In the genomic region with DNA sequence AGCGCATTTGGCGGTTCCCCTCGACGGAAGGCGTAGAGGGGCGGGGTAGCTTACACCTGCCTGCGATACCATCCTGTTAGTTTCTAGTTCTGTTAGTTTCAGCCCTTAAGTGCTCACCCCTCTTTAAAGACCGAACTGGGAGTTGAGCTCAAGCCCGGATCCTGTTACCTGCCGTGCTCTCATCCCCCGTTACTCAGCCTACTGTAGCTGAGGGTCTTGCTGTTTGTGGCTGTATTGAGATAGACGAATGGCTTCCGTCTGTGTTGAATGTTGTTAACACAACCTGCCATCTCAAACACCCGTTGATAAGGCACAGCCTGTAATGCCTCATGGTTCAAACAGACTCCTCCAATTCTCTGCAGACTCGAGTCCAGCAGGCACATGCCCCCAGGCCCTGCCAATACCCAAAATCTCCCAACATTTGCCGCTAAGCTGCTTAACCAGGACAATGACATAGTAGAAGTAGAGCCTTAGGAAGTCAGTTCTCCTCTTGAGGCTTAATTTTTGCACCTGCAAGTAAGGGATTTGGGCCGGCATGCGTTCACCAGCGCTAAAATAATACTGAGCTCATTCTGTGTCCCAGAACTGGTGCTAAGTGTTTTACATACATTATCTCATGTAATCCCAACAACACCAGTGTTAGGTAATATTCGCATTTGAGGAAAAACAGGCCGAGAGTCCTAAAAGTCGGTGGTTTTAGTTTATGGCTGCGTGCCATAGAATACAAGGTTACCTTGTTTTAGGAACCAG, we compare ENCODE assay signal across 8 cellular contexts. TPM values are rescaled to one million over a fixed set of nuclear protein-coding genes. Genes with fewer than 3 reads are reported as not detected.
DNase-seq lines count a peak whose midpoint lies in the region; ATAC-seq and TF ChIP-seq lines count a peak whose summit lies in the region.

No MANE protein-coding gene starts in this region.

- H3K9ac ChIP-seq in iPS-20b (ENCODE audit: low read depth, low read length) = peak overlapping the region; percentile 100

- intact Hi-C loops in CD4-positive, alpha-beta memory T cell (cut with micrococcal nuclease) = loop anchor here (1.0 to 10.0 kb wide), 12 partner anchors 130 to 1925 kb away; a partner anchor contains a TSS
- intact Hi-C loops in body of pancreas (cut with DNase I) = no loop called here

- peak in 4 of 5 donors; percentile 84 to 88 (median 86) for DNase-seq in CD4-positive, alpha-beta memory T cell
- DNase-seq in NCI-H526 treated with DMSO at 0.1 percent for 48 hours (lab: John Stamatoyannopoulos, UW) (peak; percentile 47), body of pancreas (peak; percentile 15 to 63 (median 30)), HPDE6-E6E7 (ENCODE audit: extremely low spot score) (no peak)

- peaks cover 8 to 31% of the 10 kb centered on the region in 2 donors for H3K36me3 Mint-ChIP-seq in CD4-positive, alpha-beta memory T cell
- H3K36me3 Mint-ChIP-seq in stimulated activated memory B cell treated with anti-CD40 and anti-IgM and Interleukin-4, amounts not matched to agents 10 μg/mL and 1 μg/mL and 100 μg/mL, for 72 hours = peaks cover 12% of the 10 kb centered on the region

- peaks cover 0 to 17% (median 0%) of the 10 kb centered on the region in 8 donors for H3K9me3 Mint-ChIP-seq in CD4-positive, alpha-beta memory T cell
- H3K9me3 Mint-ChIP-seq in stimulated activated memory B cell treated with anti-CD40 and anti-IgM and Interleukin-4, amounts not matched to agents 10 μg/mL and 1 μg/mL and 100 μg/mL, for 72 hours = no peaks in the 10 kb centered on the region

- H3K9me3 ChIP-seq in CD4-positive, alpha-beta memory T cell (ENCODE audit: control insufficient read depth in 1 of 2, low read length in 2 of 2) = no peaks in the 10 kb centered on the region
- no peaks in the 10 kb centered on the region for H3K9me3 ChIP-seq in body of pancreas
- no peaks in the 10 kb centered on the region for H3K9me3 ChIP-seq in iPS-20b (ENCODE audit: insufficient read depth, low read depth, low read length)

- peaks cover 1 to 7% of the 10 kb centered on the region in 2 donors for H3K27me3 Mint-ChIP-seq in CD4-positive, alpha-beta memory T cell
- H3K27me3 Mint-ChIP-seq in stimulated activated memory B cell treated with anti-CD40 and anti-IgM and Interleukin-4, amounts not matched to agents 10 μg/mL and 1 μg/mL and 100 μg/mL, for 72 hours = no peaks in the 10 kb centered on the region

- no peaks in the 10 kb centered on the region for H3K36me3 ChIP-seq in CD4-positive, alpha-beta memory T cell (ENCODE audit: insufficient read depth, low read length)
- H3K36me3 ChIP-seq in body of pancreas (replicated peaks in 1 of 2; ENCODE audit: insufficient read depth in 1 of 2, low read depth in 2 of 2) = no peaks in the 10 kb centered on the region
- H3K36me3 ChIP-seq in iPS-20b (ENCODE audit: insufficient read depth, low read depth, low read length) = peaks cover 9% of the 10 kb centered on the region

- H3K4me3 ChIP-seq in CD4-positive, alpha-beta memory T cell (ENCODE audit: low read length in 2 of 2) = peak overlapping the region; percentile 32 to 93
- H3K4me3 ChIP-seq in body of pancreas = peak overlapping the region; percentile 57 to 71
- peak overlapping the region; percentile 76 for H3K4me3 ChIP-seq in iPS-20b (ENCODE audit: low read length)

- H3K4me1 Mint-ChIP-seq in CD4-positive, alpha-beta memory T cell = peaks cover 41 to 73% (median 54%) of the 10 kb centered on the region in 4 donors
- H3K4me1 Mint-ChIP-seq in stimulated activated memory B cell treated with anti-CD40 and anti-IgM and Interleukin-4, amounts not matched to agents 10 μg/mL and 1 μg/mL and 100 μg/mL, for 72 hours = peaks cover 50% of the 10 kb centered on the region

- no peaks in the 10 kb centered on the region for H3K27me3 ChIP-seq in CD4-positive, alpha-beta memory T cell (ENCODE audit: insufficient read depth, low read length)
- H3K27me3 ChIP-seq in body of pancreas (no peaks in the 10 kb centered on the region), iPS-20b (ENCODE audit: insufficient read depth, low read length) (no peaks in the 10 kb centered on the region)

- CTCF ChIA-PET in CD4-positive, alpha-beta memory T cell (lab: Charles Lee; ENCODE audit: partially characterized antibody) = interaction anchor here (0.8 to 2.6 kb wide), 10 partner anchors 11 to 669 kb away, joined by 3 to 26 read pairs (median 4); no protein-coding TSS in a partner anchor

- H3K27ac ChIP-seq in CD4-positive, alpha-beta memory T cell (ENCODE audit: low read depth, low read length) = peak overlapping the region; percentile 100
- H3K27ac ChIP-seq in body of pancreas (peak overlapping the region; percentile 98 to 100 (median 100)), iPS-20b (ENCODE audit: low read length) (peak overlapping the region; percentile 85)

- peak overlapping the region; percentile 89 to 97 (median 94) for H3K4me3 Mint-ChIP-seq in CD4-positive, alpha-beta memory T cell
- H3K4me3 Mint-ChIP-seq in stimulated activated memory B cell treated with anti-CD40 and anti-IgM and Interleukin-4, amounts not matched to agents 10 μg/mL and 1 μg/mL and 100 μg/mL, for 72 hours = peak overlapping the region; percentile 98

- WGBS in body of pancreas, 2 donors = 5% methylated on average over 23 of the region's 23 CpGs

- POLR2A ChIA-PET in CD4-positive, alpha-beta memory T cell (lab: Charles Lee; ENCODE audit: partially characterized antibody) = interaction anchor here (0.6 to 7.8 kb wide), 42 partner anchors 8 to 1923 kb away, joined by 3 to 249 read pairs (median 6); a partner anchor contains a TSS

- no peak for TF ChIP-seq CTCF in body of pancreas (IDR thresholded peaks at IDR 0.05)

- peaks cover 59% of the 10 kb centered on the region for H3K4me1 ChIP-seq in CD4-positive, alpha-beta memory T cell (ENCODE audit: insufficient read depth, low read length)
- H3K4me1 ChIP-seq in body of pancreas (peaks cover 25% of the 10 kb centered on the region), iPS-20b (ENCODE audit: insufficient read depth, low read length) (peaks cover 20% of the 10 kb centered on the region)

- peak; percentile 44 for ATAC-seq in GM19023 (IDR thresholded peaks at IDR 0.05; ENCODE audit: unreplicated experiment)
- ATAC-seq in HG03108 (IDR thresholded peaks at IDR 0.05; ENCODE audit: unreplicated experiment) = peak; percentile 33
- ATAC-seq in body of pancreas = peak; percentile 33
- ATAC-seq in stimulated activated memory B cell treated with anti-CD40 and anti-IgM and Interleukin-4, amounts not matched to agents 10 μg/mL and 1 μg/mL and 100 μg/mL, for 72 hours = peak; percentile 71

- peak overlapping the region; percentile 95 to 100 (median 98) for H3K27ac Mint-ChIP-seq in CD4-positive, alpha-beta memory T cell
- H3K27ac Mint-ChIP-seq in stimulated activated memory B cell treated with anti-CD40 and anti-IgM and Interleukin-4, amounts not matched to agents 10 μg/mL and 1 μg/mL and 100 μg/mL, for 72 hours = peak overlapping the region; percentile 99

- TF ChIP-seq POLR2A in body of pancreas (IDR thresholded peaks at IDR 0.05) = no peak

RNA-seq across cellular contexts. Expression of a gene that starts 1.3 kb away (rescaled TPM):
- total RNA-seq in CD4-positive, alpha-beta memory T cell = 10 to 100 TPM; 25.9 to 30.8 TPM
- 1 to 10 TPM; 3.0 to 7.0 TPM for polyA plus RNA-seq in CD4-positive, alpha-beta memory T cell
- total RNA-seq in body of pancreas = 1 to 10 TPM; 4.6 to 6.5 TPM
